8 cellular contexts compared by ENCODE assay signal in genomic region chr12:53501615-53502181, GRCh38. TPM values are rescaled to one million over a fixed set of nuclear protein-coding genes. Genes with fewer than 3 reads are reported as not detected.
DNase-seq lines count a peak whose midpoint lies in the region; TF ChIP-seq lines count a peak whose summit lies in the region.

No MANE protein-coding gene starts in this region.

- POLR2A ChIA-PET in PC-9 (lab: Charles Lee; ENCODE audit: unreplicated experiment): interaction anchor here (0.6 to 1.5 kb wide), 8 partner anchors 19 to 422 kb away, joined by 3 to 11 read pairs (median 6); partner anchors contain the start of genes AAAS and SPRYD3

- CTCF ChIA-PET in Calu3 (lab: Charles Lee): interaction anchor here (0.5 to 2.0 kb wide), 4 partner anchors 80 to 180 kb away, joined by 3 to 11 read pairs (median 4); partner anchors contain the start of gene AAAS
- CTCF ChIA-PET in PC-9 (lab: Charles Lee): interaction anchor here (0.6 to 1.6 kb wide), 4 partner anchors 146 to 180 kb away, joined by 3 to 14 read pairs (median 4); partner anchors contain the start of genes AAAS and ATP5MC2

- peak overlapping the region; percentile 89 for H3K4me2 ChIP-seq in PC-9

- peaks cover 26% of the 10 kb centered on the region for H3K79me2 ChIP-seq in PC-9 (ENCODE audit: low read depth)

- H3K4me1 ChIP-seq in PC-9 (replicated peaks; ENCODE audit: insufficient read depth) (peaks cover 11% of the 10 kb centered on the region), ovary (ENCODE audit: insufficient read depth) (peaks cover 20% of the 10 kb centered on the region)

- peaks cover 57% of the 10 kb centered on the region for H3K36me3 Mint-ChIP-seq in Calu3 (ENCODE audit: insufficient read depth, unreplicated experiment)
- peaks cover 18% of the 10 kb centered on the region for H3K36me3 Mint-ChIP-seq in endothelial cell (ENCODE audit: low read depth, unreplicated experiment)

- peak overlapping the region; percentile 92 for H2AFZ ChIP-seq in PC-9

- TF ChIP-seq POLR2A in ovary (IDR thresholded peaks at IDR 0.05): no peak

- BruUV-seq in Calu3 (replicated peaks; lab: Mats Ljungman, UMichigan): TSS peak; percentile 69
- BruUV-seq in PC-9 (replicated peaks; lab: Mats Ljungman, UMichigan): TSS peak; percentile 48

- TF ChIP-seq CTCF in Calu3 (IDR thresholded peaks at IDR 0.05; ENCODE audit: unreplicated experiment) (no peak), PC-9 (conservative IDR thresholded peaks at IDR 0.05) (no peak), endothelial cell (IDR thresholded peaks at IDR 0.05; ENCODE audit: unreplicated experiment) (no peak), ovary (IDR thresholded peaks at IDR 0.05) (peak in 1 of 3 donors; percentile 8)

- H3K27me3 Mint-ChIP-seq in Calu3 (ENCODE audit: unreplicated experiment): peaks cover 10% of the 10 kb centered on the region
- H3K27me3 Mint-ChIP-seq in endothelial cell (ENCODE audit: unreplicated experiment): peaks cover 33% of the 10 kb centered on the region

- DNase-seq in Calu3: no peak
- DNase-seq in PC-9: no peak
- no peak for DNase-seq in endothelial cell (ENCODE audit: low spot score)
- DNase-seq in ovary: peak in 3 of 5 donors; percentile 46 to 95 (median 61)
- no peak for DNase-seq in OCI-M1 (lab: John Stamatoyannopoulos, UW)
- no peak for DNase-seq in germinal center (ENCODE audit: low spot score)
- no peak for DNase-seq in NCI-H1417 treated with DMSO at 0.1 percent for 48 hours (lab: John Stamatoyannopoulos, UW)
- DNase-seq in DMS79 treated with DMSO at 0.1 percent for 48 hours (lab: John Stamatoyannopoulos, UW): no peak

- no peak for TF ChIP-seq EP300 in ovary (IDR thresholded peaks at IDR 0.05)

- no peaks in the 10 kb centered on the region for H4K20me1 ChIP-seq in PC-9 (ENCODE audit: insufficient read depth)

- H3K27ac Mint-ChIP-seq in Calu3 (ENCODE audit: unreplicated experiment) (no peak overlapping the region), endothelial cell (ENCODE audit: unreplicated experiment) (peak overlapping the region; percentile 95)

- H3K27me3 ChIP-seq in PC-9 (ENCODE audit: insufficient read depth, low read depth) (no peaks in the 10 kb centered on the region), ovary (no peaks in the 10 kb centered on the region)

- no peaks in the 10 kb centered on the region for H3K9me2 ChIP-seq in PC-9 (ENCODE audit: insufficient read depth)

- peak overlapping the region; percentile 76 for H3K4me3 Mint-ChIP-seq in Calu3 (ENCODE audit: low read depth, unreplicated experiment)
- H3K4me3 Mint-ChIP-seq in endothelial cell (ENCODE audit: unreplicated experiment): peak overlapping the region; percentile 94

- WGBS in ovary, 3 donors: 20 to 42% (median 26%) methylated on average over 9 to 10 of the region's 10 CpGs

- H3K4me1 Mint-ChIP-seq in Calu3 (ENCODE audit: low read depth, unreplicated experiment) (peaks cover 18% of the 10 kb centered on the region), endothelial cell (ENCODE audit: unreplicated experiment) (peaks cover 31% of the 10 kb centered on the region)

- intact Hi-C loops in Calu3 (cut with micrococcal nuclease; ENCODE audit: unreplicated experiment): no loop called here
- intact Hi-C loops in PC-9 (cut with micrococcal nuclease; ENCODE audit: unreplicated experiment): loop anchor here (2.0 to 10.0 kb wide), 3 partner anchors 49 to 437 kb away; partner anchors contain the start of genes AAAS and PCBP2
- intact Hi-C loops in ovary (cut with DNase I): loop anchor here (2.0 to 10.0 kb wide), 5 partner anchors 49 to 284 kb away; partner anchors contain the start of genes AAAS (in 4 of the 4), PCBP2 (in 2 of the 4) and PRR13 (in 1 of the 4)

- no peaks in the 10 kb centered on the region for H3K9me3 ChIP-seq in PC-9 (ENCODE audit: insufficient read depth, low read depth)
- H3K9me3 ChIP-seq in ovary: no peaks in the 10 kb centered on the region

- peaks cover 14% of the 10 kb centered on the region for H3F3A ChIP-seq in PC-9 (ENCODE audit: insufficient read depth, low read depth)

- H3K36me3 ChIP-seq in PC-9 (ENCODE audit: low read depth) (no peaks in the 10 kb centered on the region), ovary (no peaks in the 10 kb centered on the region)

- H3K4me3 ChIP-seq in PC-9 (peak overlapping the region; percentile 77), ovary (peak overlapping the region; percentile 75)

- H3K9me3 Mint-ChIP-seq in Calu3 (ENCODE audit: low read depth, unreplicated experiment): no peaks in the 10 kb centered on the region
- H3K9me3 Mint-ChIP-seq in endothelial cell (ENCODE audit: unreplicated experiment): no peaks in the 10 kb centered on the region

- H3K27ac ChIP-seq in PC-9 (peak overlapping the region; percentile 75), ovary (peak overlapping the region; percentile 86 to 99)

RNA-seq across cellular contexts. Expression of gene TARBP2, which starts 0.6 kb away (rescaled TPM):
- total RNA-seq in Calu3 (2022): 20.7 and 21.8 TPM in 2 replicates
- total RNA-seq in PC-9 (2021): 47.8 and 53.3 TPM in 2 replicates
- 45.3 TPM for total RNA-seq in endothelial cell (ENCODE audit: unreplicated experiment)
- total RNA-seq in ovary: 10 to 100 TPM; 14.1 to 25.6 (median 21.9) TPM
- 10 to 100 TPM in 1 of 2 donors, 1 to 10 TPM in 1; 9.8 to 19.9 TPM for polyA plus RNA-seq in ovary

RNA-seq across cellular contexts. Expression of gene MAP3K12, which starts 2.4 kb away (rescaled TPM):
- total RNA-seq in Calu3 (2022) (4.6 and 5.8 TPM in 2 replicates), PC-9 (2021) (14.7 and 18.3 TPM in 2 replicates), endothelial cell (ENCODE audit: unreplicated experiment) (20.9 TPM), ovary (10 to 100 TPM; 19.5 to 53.2 (median 30.8) TPM)
- 10 to 100 TPM; 19.5 to 33.4 TPM for polyA plus RNA-seq in ovary

RNA-seq across cellular contexts. Expression of gene NPFF, which starts 5.6 kb away (rescaled TPM):
- total RNA-seq in Calu3 (2022): not detected in 2 replicates
- not detected in 2 replicates for total RNA-seq in PC-9 (2021)
- total RNA-seq in endothelial cell (ENCODE audit: unreplicated experiment): not detected
- total RNA-seq in ovary: 1 to 10 TPM in 1 of 7 donors, under 1 TPM in 1, not detected in 5; 0.68 to 1.1 TPM
- polyA plus RNA-seq in ovary: not detected

RNA-seq across cellular contexts. Expression of gene PCBP2, which starts 49.8 kb away (rescaled TPM):
- total RNA-seq in Calu3 (2022) (464 and 528 TPM in 2 replicates), PC-9 (2021) (668 and 833 TPM in 2 replicates), endothelial cell (ENCODE audit: unreplicated experiment) (1,084 TPM), ovary (1,000 to 10,000 TPM in 2 of 7 donors, 100 to 1,000 TPM in 5; 413 to 1,163 (median 948) TPM)
- polyA plus RNA-seq in ovary: 1,000 to 10,000 TPM in 1 of 2 donors, 100 to 1,000 TPM in 1; 642 to 1,354 TPM

Comparison
In these comparisons a context has a peak if more than half of its experiments do, and no peak if none do; other contexts are left out.
1. DNase-seq: peak in ovary (3 of 5); none in Calu3 (single experiment), PC-9 (0 of 2), endothelial cell (single experiment), OCI-M1 (single experiment), germinal center (single experiment), NCI-H1417 treated with DMSO at 0.1 percent for 48 hours (single experiment) and DMS79 treated with DMSO at 0.1 percent for 48 hours (single experiment).